ENCODE assay signal across 8 cellular contexts in the genomic region with DNA sequence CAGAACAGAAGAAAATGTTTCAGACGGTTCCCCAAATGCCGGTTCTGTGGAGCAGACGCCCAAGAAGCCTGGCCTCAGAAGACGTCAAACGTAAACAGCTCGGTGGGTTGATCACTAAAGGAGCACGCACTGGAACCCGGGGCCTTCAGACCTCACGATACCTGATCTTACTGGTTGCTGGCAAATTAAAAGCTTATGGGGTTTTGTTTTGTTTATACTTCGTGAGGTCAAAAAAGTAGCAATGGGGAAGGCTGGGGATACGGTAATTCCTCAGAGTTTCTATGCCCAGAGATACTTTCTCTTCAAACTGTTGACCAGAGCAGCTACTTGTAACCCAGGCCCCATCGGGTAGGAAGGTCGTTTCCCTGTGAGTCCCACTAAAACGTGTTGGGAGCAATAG. TPM values are rescaled to one million over a fixed set of nuclear protein-coding genes. Genes with fewer than 3 reads are reported as not detected.
DNase-seq lines count a peak whose midpoint lies in the region; ATAC-seq and TF ChIP-seq lines count a peak whose summit lies in the region.

No MANE protein-coding gene starts in this region.

- peak overlapping the region; percentile 70 to 94 (median 81) for H3K4me3 ChIP-seq in skin epidermis

- POLR2A ChIA-PET in activated CD8-positive, alpha-beta T cell treated with anti-CD3 and anti-CD28 coated beads for 36 hours (lab: Charles Lee) = interaction anchor here (0.9 to 9.8 kb wide), 7 partner anchors 17 to 1676 kb away, joined by 3 to 151 read pairs (median 3); a partner anchor contains a TSS

- DNase-seq in CD1c-positive myeloid dendritic cell (ENCODE audit: extremely low spot score) (peak; percentile 28), HFFc6 (no peak), glutamatergic neuron (no peak), cerebellum (ENCODE audit: low spot score) (no peak), sciatic nerve (ENCODE audit: low spot score) (no peak)
- peak; percentile 64 for DNase-seq in activated CD8-positive, alpha-beta T cell treated with anti-CD3 and anti-CD28 coated beads for 36 hours

- CTCF ChIA-PET in activated CD8-positive, alpha-beta T cell treated with anti-CD3 and anti-CD28 coated beads for 36 hours (lab: Charles Lee) = interaction anchor here (1.0 to 2.2 kb wide), 3 partner anchors 17 to 20 kb away, joined by 3 to 28 read pairs (median 4); no protein-coding TSS in a partner anchor

- peak overlapping the region; percentile 92 to 100 (median 99) for H3K27ac ChIP-seq in skin epidermis

- H3K36me3 Mint-ChIP-seq in HFFc6 (ENCODE audit: low read depth) (peaks cover 56% of the 10 kb centered on the region), glutamatergic neuron (ENCODE audit: unreplicated experiment) (no peaks in the 10 kb centered on the region)
- peaks cover 62% of the 10 kb centered on the region for H3K36me3 Mint-ChIP-seq in activated CD8-positive, alpha-beta T cell treated with anti-CD3 and anti-CD28 coated beads for 36 hours (ENCODE audit: low read depth)

- H3K4me3 Mint-ChIP-seq in HFFc6 = peak overlapping the region; percentile 96
- peak overlapping the region; percentile 86 for H3K4me3 Mint-ChIP-seq in activated CD8-positive, alpha-beta T cell treated with anti-CD3 and anti-CD28 coated beads for 36 hours
- peak overlapping the region; percentile 99 for H3K4me3 Mint-ChIP-seq in glutamatergic neuron (ENCODE audit: unreplicated experiment)

- intact Hi-C loops in activated CD8-positive, alpha-beta T cell treated with anti-CD3 and anti-CD28 coated beads for 36 hours (cut with micrococcal nuclease) = no loop called here
- intact Hi-C loops in sciatic nerve (cut with DNase I) = no loop called here

- no peak for TF ChIP-seq CTCF in HFFc6 (IDR thresholded peaks at IDR 0.05)
- TF ChIP-seq CTCF in activated CD8-positive, alpha-beta T cell treated with anti-CD3 and anti-CD28 coated beads for 36 hours (IDR thresholded peaks at IDR 0.05) = no peak
- no peak for TF ChIP-seq CTCF in glutamatergic neuron (IDR thresholded peaks at IDR 0.05; ENCODE audit: partially characterized antibody, unreplicated experiment)

- H3K27me3 Mint-ChIP-seq in HFFc6 (ENCODE audit: insufficient read depth) = peaks cover 8% of the 10 kb centered on the region
- H3K27me3 Mint-ChIP-seq in activated CD8-positive, alpha-beta T cell treated with anti-CD3 and anti-CD28 coated beads for 36 hours = no peaks in the 10 kb centered on the region
- peaks cover 5% of the 10 kb centered on the region for H3K27me3 Mint-ChIP-seq in glutamatergic neuron (ENCODE audit: unreplicated experiment)

- ATAC-seq in activated CD8-positive, alpha-beta T cell treated with anti-CD3 and anti-CD28 coated beads for 36 hours = no peak
- ATAC-seq in esophagus mucosa (no peak), sciatic nerve (no peak)

- H3K4me1 Mint-ChIP-seq in HFFc6 (ENCODE audit: low read depth) = peaks cover 61% of the 10 kb centered on the region
- H3K4me1 Mint-ChIP-seq in activated CD8-positive, alpha-beta T cell treated with anti-CD3 and anti-CD28 coated beads for 36 hours (ENCODE audit: low read depth) = peaks cover 34% of the 10 kb centered on the region
- peaks cover 33% of the 10 kb centered on the region for H3K4me1 Mint-ChIP-seq in glutamatergic neuron (ENCODE audit: low read depth, unreplicated experiment)

- H3K9me3 Mint-ChIP-seq in HFFc6 = no peaks in the 10 kb centered on the region
- H3K9me3 Mint-ChIP-seq in activated CD8-positive, alpha-beta T cell treated with anti-CD3 and anti-CD28 coated beads for 36 hours = no peaks in the 10 kb centered on the region
- H3K9me3 Mint-ChIP-seq in glutamatergic neuron (ENCODE audit: unreplicated experiment) = peaks cover 9% of the 10 kb centered on the region

- H3K27ac Mint-ChIP-seq in HFFc6 (peak overlapping the region; percentile 94), glutamatergic neuron (ENCODE audit: unreplicated experiment) (peak overlapping the region; percentile 59)
- peak overlapping the region; percentile 98 for H3K27ac Mint-ChIP-seq in activated CD8-positive, alpha-beta T cell treated with anti-CD3 and anti-CD28 coated beads for 36 hours

RNA-seq across cellular contexts. Expression of a gene that starts 1.7 kb away (rescaled TPM):
- 10 to 100 TPM; 22.9 to 31.4 (median 29.7) TPM for total RNA-seq in HFFc6 (2021; fragmentation: NEBNext Ultra II Directional; extraction: Animal tissue kit (Norgen Biotek cat#: 25700))
- 10 to 100 TPM; 39.9 to 40.8 TPM for total RNA-seq in activated CD8-positive, alpha-beta T cell treated with anti-CD3 and anti-CD28 coated beads for 36 hours
- total RNA-seq in glutamatergic neuron (ENCODE audit: unreplicated experiment) (36.0 TPM), esophagus mucosa (20.4 TPM), cerebellum (64.6 TPM), sciatic nerve (110 TPM)

RNA-seq across cellular contexts. Expression of a gene that starts 22.9 kb away (rescaled TPM):
- under 1 TPM in 3 of 6 experiments, not detected in 3; 0.15 to 0.31 (median 0.26) TPM for total RNA-seq in HFFc6 (2021; fragmentation: NEBNext Ultra II Directional; extraction: Animal tissue kit (Norgen Biotek cat#: 25700))
- 10 to 100 TPM; 17.3 to 17.6 TPM for total RNA-seq in activated CD8-positive, alpha-beta T cell treated with anti-CD3 and anti-CD28 coated beads for 36 hours
- 12.4 TPM for total RNA-seq in glutamatergic neuron (ENCODE audit: unreplicated experiment)
- total RNA-seq in esophagus mucosa = 0.36 TPM
- total RNA-seq in cerebellum = 23.0 TPM
- 0.62 TPM for total RNA-seq in sciatic nerve

Comparison
In these comparisons a context has a peak if more than half of its experiments do, and no peak if none do; other contexts are left out.
1. DNase-seq: peak in CD1c-positive myeloid dendritic cell (single experiment) and activated CD8-positive, alpha-beta T cell treated with anti-CD3 and anti-CD28 coated beads for 36 hours (single experiment); none in HFFc6 (single experiment), glutamatergic neuron (single experiment), cerebellum (single experiment) and sciatic nerve (single experiment).
2. Peak in every context shown above with its lines, with median percentiles within 50 percentile points of each other: H3K27ac Mint-ChIP-seq and H3K4me3 Mint-ChIP-seq.